9 cellular contexts compared by ENCODE assay signal in genomic region chr6:79949235-79949634, GRCh38. TPM values are rescaled to one million over a fixed set of nuclear protein-coding genes. Genes with fewer than 3 reads are reported as not detected.
DNase-seq lines count a peak whose midpoint lies in the region; ATAC-seq and TF ChIP-seq lines count a peak whose summit lies in the region.
"Had no signal": no experiment of that assay in that cellular context is flagged by ENCODE, and none has a peak within 500 bp of the region (broad histone marks: within the 10 kb centered on the region; RNA-seq: fewer than 3 reads in every experiment).

No MANE protein-coding gene starts in this region.

- H3K27me3 ChIP-seq in Caco-2 (replicated peaks; ENCODE audit: control insufficient read depth, insufficient read depth, low read length) = no peaks in the 10 kb centered on the region
- no peaks in the 10 kb centered on the region for H3K27me3 ChIP-seq in prostate gland (replicated peaks; ENCODE audit: insufficient read depth)

- H3K36me3 Mint-ChIP-seq in Caco-2 (ENCODE audit: insufficient read depth, unreplicated experiment) = no peaks in the 10 kb centered on the region
- H3K36me3 Mint-ChIP-seq: activated naive CD4-positive, alpha-beta T cell treated with anti-CD3 and anti-CD28 coated beads, Interleukin-2, amount 50 U/mL, for 24 hours had no signal

- peaks cover 11% of the 10 kb centered on the region for H3K27me3 Mint-ChIP-seq in Caco-2 (ENCODE audit: insufficient read depth, unreplicated experiment)

- WGBS in prostate gland = 16% methylated on average over 6 of the region's 6 CpGs

- H3K4me1 Mint-ChIP-seq in Caco-2 (ENCODE audit: low read depth, unreplicated experiment) = no peaks in the 10 kb centered on the region

- H3K9me3 ChIP-seq in Caco-2 (no peaks in the 10 kb centered on the region), prostate gland (no peaks in the 10 kb centered on the region)

- H3K36me3 ChIP-seq in Caco-2 (ENCODE audit: control insufficient read depth, insufficient read depth, low read length) (no peaks in the 10 kb centered on the region), prostate gland (no peaks in the 10 kb centered on the region)

- no peak overlapping the region for H3K27ac Mint-ChIP-seq in Caco-2 (ENCODE audit: unreplicated experiment)
- H3K27ac Mint-ChIP-seq: activated naive CD4-positive, alpha-beta T cell treated with anti-CD3 and anti-CD28 coated beads, Interleukin-2, amount 50 U/mL, for 24 hours had no signal

- intact Hi-C loops in Caco-2 (cut with micrococcal nuclease; ENCODE audit: unreplicated experiment) = loop anchor here (1.0 to 2.0 kb wide), 2 partner anchors 56 to 145 kb away; partner anchors contain the start of gene TTK
- intact Hi-C loops in prostate gland (cut with DNase I) = loop anchor here (5.0 kb wide), 1 partner anchor 143 kb away; no protein-coding TSS in a partner anchor

- peak; percentile 68 to 72 for DNase-seq in Caco-2
- peak; percentile 20 for DNase-seq in NCI-H524 treated with DMSO at 0.1 percent for 48 hours (lab: John Stamatoyannopoulos, UW)
- peak; percentile 28 to 54 for DNase-seq in activated CD4-positive, alpha-beta T cell treated with anti-CD3 and anti-CD28 coated beads, Interleukin-2, amount 50 U/mL, for 48 hours
- DNase-seq in fibroblast of the aortic adventitia (ENCODE audit: low read depth) = peak; percentile 80
- DNase-seq in prostate gland (ENCODE audit: low spot score) = peak; percentile 59

- POLR2A ChIA-PET in Caco-2 (lab: Charles Lee) = interaction anchor here (0.5 kb wide), 1 partner anchor 54 kb away, joined by 3 read pairs; no protein-coding TSS in a partner anchor

- CTCF ChIA-PET in Caco-2 (lab: Charles Lee) = interaction anchor here (0.9 to 1.5 kb wide), 6 partner anchors 36 to 142 kb away, joined by 3 to 6 read pairs (median 5); no protein-coding TSS in a partner anchor

- no peak overlapping the region for H3K4me3 Mint-ChIP-seq in Caco-2 (ENCODE audit: unreplicated experiment)

- no peaks in the 10 kb centered on the region for H3K9me3 Mint-ChIP-seq in Caco-2 (ENCODE audit: unreplicated experiment)
- H3K9me3 Mint-ChIP-seq: activated naive CD4-positive, alpha-beta T cell treated with anti-CD3 and anti-CD28 coated beads, Interleukin-2, amount 50 U/mL, for 24 hours had no signal

- H3K27ac ChIP-seq in prostate gland = no peak overlapping the region

- no peak for TF ChIP-seq POLR2A in prostate gland (IDR thresholded peaks at IDR 0.05)

- ATAC-seq in GM18873 (IDR thresholded peaks at IDR 0.05; ENCODE audit: low FRiP score, unreplicated experiment) = peak; percentile 72
- ATAC-seq in HG03432 (IDR thresholded peaks at IDR 0.05; ENCODE audit: unreplicated experiment) = peak; percentile 55
- ATAC-seq in esophagus mucosa = no peak

- TF ChIP-seq CTCF in Caco-2 (IDR thresholded peaks at IDR 0.05; ENCODE audit: insufficient read depth in 1 of 2, low read depth in 1 of 2, low read length in 1 of 2, severe bottlenecking in 1 of 2, unreplicated experiment in 1 of 2) = peak; percentile 61 to 68
- peak; percentile 66 for TF ChIP-seq CTCF in fibroblast of the aortic adventitia (IDR thresholded peaks at IDR 0.05; ENCODE audit: insufficient read depth, low read length)
- TF ChIP-seq CTCF in prostate gland (IDR thresholded peaks at IDR 0.05) = peak; percentile 37 to 69 (median 50)

- H3K4me3 ChIP-seq in Caco-2 (ENCODE audit: low read depth, low read length) (no peak overlapping the region), fibroblast of the aortic adventitia (ENCODE audit: low read depth, low read length) (no peak overlapping the region), prostate gland (no peak overlapping the region)

- BruUV-seq in Caco-2 (replicated peaks; lab: Mats Ljungman, UMichigan) = no TSS peak

- H3K4me1 ChIP-seq in Caco-2 = no peaks in the 10 kb centered on the region
- no peaks in the 10 kb centered on the region for H3K4me1 ChIP-seq in prostate gland (replicated peaks)

RNA-seq across cellular contexts. Expression of gene ELOVL4, which starts 1.9 kb away (rescaled TPM):
- total RNA-seq in Caco-2 (2022) (0.56 and 0.68 TPM in 2 replicates), fibroblast of the aortic adventitia (ENCODE audit: low replicate concordance) (2.1 and 6.4 TPM in 2 replicates), prostate gland (1 to 10 TPM; 5.8 TPM), esophagus mucosa (6.8 TPM)

RNA-seq across cellular contexts. Expression of gene TTK, which starts 55.2 kb away (rescaled TPM):
- total RNA-seq in Caco-2 (2022) (37.4 and 40.0 TPM in 2 replicates), fibroblast of the aortic adventitia (ENCODE audit: low replicate concordance) (0.90 and 35.9 TPM in 2 replicates), prostate gland (10 to 100 TPM in 1 of 2 donors, 1 to 10 TPM in 1; 4.3 to 16.4 TPM), esophagus mucosa (11.0 TPM)

Comparison
In these comparisons a context has a peak if more than half of its experiments do, and no peak if none do; other contexts are left out.
1. DNase-seq: peak in every context shown above with its lines; median percentile 80 in fibroblast of the aortic adventitia; 70 in Caco-2; 59 in prostate gland; 41 in activated CD4-positive, alpha-beta T cell treated with anti-CD3 and anti-CD28 coated beads, Interleukin-2, amount 50 U/mL, for 48 hours; 20 in NCI-H524 treated with DMSO at 0.1 percent for 48 hours.